15 cellular contexts compared by ENCODE assay signal in genomic region chr4:177191586-177191985, GRCh38.
"Had no signal": no experiment of that assay in that cellular context is flagged by ENCODE, and none has a peak within 500 bp of the region (broad histone marks: within the 10 kb centered on the region; RNA-seq: fewer than 3 reads in every experiment).

No MANE protein-coding gene starts in this region.

- H3K4me1 Mint-ChIP-seq: activated CD8-positive, alpha-beta memory T cell treated with anti-CD3 and anti-CD28 coated beads, Interleukin-2, amount 10 ng/mL, durations not matched to agents 7 days and 5 days; naive thymus-derived CD4-positive, alpha-beta T cell; stimulated activated memory B cell treated with anti-CD40 and anti-IgM and Interleukin-4, amounts not matched to agents 10 μg/mL and 1 μg/mL and 100 μg/mL, for 72 hours; T-cell had no signal

- H3K36me3 Mint-ChIP-seq: activated CD8-positive, alpha-beta memory T cell treated with anti-CD3 and anti-CD28 coated beads, Interleukin-2, amount 10 ng/mL, durations not matched to agents 7 days and 5 days; naive thymus-derived CD4-positive, alpha-beta T cell; stimulated activated memory B cell treated with anti-CD40 and anti-IgM and Interleukin-4, amounts not matched to agents 10 μg/mL and 1 μg/mL and 100 μg/mL, for 72 hours; T-cell had no signal

- H3K27me3 Mint-ChIP-seq: activated CD8-positive, alpha-beta memory T cell treated with anti-CD3 and anti-CD28 coated beads, Interleukin-2, amount 10 ng/mL, durations not matched to agents 7 days and 5 days; activated T-cell treated with anti-CD3 and anti-CD28 coated beads, Interleukin-2, amount 50 U/mL, for 24 hours; naive thymus-derived CD4-positive, alpha-beta T cell; stimulated activated memory B cell treated with anti-CD40 and anti-IgM and Interleukin-4, amounts not matched to agents 10 μg/mL and 1 μg/mL and 100 μg/mL, for 72 hours had no signal

- ATAC-seq: activated CD8-positive, alpha-beta memory T cell treated with anti-CD3 and anti-CD28 coated beads, Interleukin-2, amount 10 ng/mL, durations not matched to agents 7 days and 5 days; left colon; lower lobe of right lung; naive thymus-derived CD4-positive, alpha-beta T cell; stimulated activated memory B cell treated with anti-CD40 and anti-IgM and Interleukin-4, amounts not matched to agents 10 μg/mL and 1 μg/mL and 100 μg/mL, for 72 hours; T-cell had no signal

- H3K4me1 ChIP-seq: lower lobe of right lung had no signal

- DNase-seq: activated CD4-positive, alpha-beta T cell treated with anti-CD3 and anti-CD28 coated beads, Interleukin-2, amount 50 U/mL, for 48 hours; activated CD8-positive, alpha-beta memory T cell treated with anti-CD3 and anti-CD28 coated beads, Interleukin-2, amount 10 ng/mL, durations not matched to agents 7 days and 5 days; activated naive CD4-positive, alpha-beta T cell treated with anti-CD3 and anti-CD28 coated beads, Interleukin-2, amount 50 U/mL, for 16 hours; activated T-cell treated with anti-CD3 and anti-CD28 coated beads, Interleukin-2, amount 50 U/mL, for 24 hours; dorsolateral prefrontal cortex; left colon; lower lobe of right lung; naive thymus-derived CD4-positive, alpha-beta T cell; nucleus accumbens; stimulated activated CD4-positive, alpha-beta T cell treated with anti-CD3 and anti-CD28 coated beads, Interleukin-2, amount 100 ng/mL, for 48 hours; T-cell; T1000 had no signal

- H3K9me3 Mint-ChIP-seq: activated T-cell treated with anti-CD3 and anti-CD28 coated beads, Interleukin-2, amount 50 U/mL, for 24 hours; stimulated activated memory B cell treated with anti-CD40 and anti-IgM and Interleukin-4, amounts not matched to agents 10 μg/mL and 1 μg/mL and 100 μg/mL, for 72 hours; T-cell had no signal

- H3K4me3 ChIP-seq: dorsolateral prefrontal cortex, esophagus muscularis mucosa, lower lobe of right lung had no signal

- H3K4me3 Mint-ChIP-seq: activated CD8-positive, alpha-beta memory T cell treated with anti-CD3 and anti-CD28 coated beads, Interleukin-2, amount 10 ng/mL, durations not matched to agents 7 days and 5 days; activated T-cell treated with anti-CD3 and anti-CD28 coated beads, Interleukin-2, amount 50 U/mL, for 24 hours; naive thymus-derived CD4-positive, alpha-beta T cell; stimulated activated memory B cell treated with anti-CD40 and anti-IgM and Interleukin-4, amounts not matched to agents 10 μg/mL and 1 μg/mL and 100 μg/mL, for 72 hours; T-cell had no signal

- H3K27me3 ChIP-seq: dorsolateral prefrontal cortex, esophagus muscularis mucosa had no signal

- H3K27ac ChIP-seq: dorsolateral prefrontal cortex, esophagus muscularis mucosa, lower lobe of right lung had no signal

- H3K9me3 ChIP-seq: esophagus muscularis mucosa, lower lobe of right lung had no signal

- FAIRE-seq: urothelium cell line had no signal

- H3K27ac Mint-ChIP-seq: activated CD8-positive, alpha-beta memory T cell treated with anti-CD3 and anti-CD28 coated beads, Interleukin-2, amount 10 ng/mL, durations not matched to agents 7 days and 5 days; activated T-cell treated with anti-CD3 and anti-CD28 coated beads, Interleukin-2, amount 50 U/mL, for 24 hours; naive thymus-derived CD4-positive, alpha-beta T cell; stimulated activated memory B cell treated with anti-CD40 and anti-IgM and Interleukin-4, amounts not matched to agents 10 μg/mL and 1 μg/mL and 100 μg/mL, for 72 hours; T-cell had no signal

- H3K36me3 ChIP-seq: esophagus muscularis mucosa, lower lobe of right lung had no signal
